ENCODE assay signal across 16 cellular contexts in the genomic region with DNA sequence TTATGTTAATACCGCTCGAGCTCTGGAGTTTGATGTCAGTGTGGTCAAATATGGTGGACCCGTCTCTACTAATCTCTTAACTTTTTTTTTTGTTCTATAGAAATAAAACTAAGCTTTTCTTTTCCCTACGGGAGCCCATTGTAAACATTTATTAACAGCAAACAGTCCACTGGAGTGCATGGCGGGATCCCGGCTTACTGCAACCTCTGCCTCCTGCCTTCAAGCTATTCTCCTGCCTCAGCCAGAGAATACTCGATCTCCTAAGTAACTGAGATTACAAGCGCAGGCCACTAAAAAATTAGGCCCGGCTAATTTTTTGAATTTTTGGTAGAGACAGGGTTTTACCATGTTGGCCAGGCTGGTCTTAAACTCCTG. TPM values are rescaled to one million over a fixed set of nuclear protein-coding genes. Genes with fewer than 3 reads are reported as not detected.
DNase-seq lines count a peak whose midpoint lies in the region; ATAC-seq and TF ChIP-seq lines count a peak whose summit lies in the region.
"Not testable (repeated sequence)": the region's sequence is repeated elsewhere in the genome, so short reads cannot be mapped to it uniquely, and the experiment has no call there.
"Had no signal": no experiment of that assay in that cellular context is flagged by ENCODE, and none has a peak within 500 bp of the region (broad histone marks: within the 10 kb centered on the region; RNA-seq: fewer than 3 reads in every experiment).

No MANE protein-coding gene starts in this region.

- not testable (repeated sequence) for H3K36me3 ChIP-seq in CD4-positive, alpha-beta memory T cell (ENCODE audit: insufficient read depth, low read length); endodermal cell (ENCODE audit: control insufficient read depth, insufficient read depth, low read length)

- not testable (repeated sequence) for H3K4me1 ChIP-seq in CD4-positive, alpha-beta memory T cell (ENCODE audit: insufficient read depth, low read length); endodermal cell (ENCODE audit: control insufficient read depth, insufficient read depth, low read length)

- H3K9me3 ChIP-seq in CD4-positive, alpha-beta memory T cell (ENCODE audit: control insufficient read depth in 1 of 2, low read length in 2 of 2); endodermal cell (ENCODE audit: control insufficient read depth, low read length): not testable (repeated sequence)

- peak overlapping the region; percentile 98 to 100 (median 99) for H3K27ac Mint-ChIP-seq in CD4-positive, alpha-beta memory T cell
- peak overlapping the region; percentile 97 for H3K27ac Mint-ChIP-seq in activated CD8-positive, alpha-beta T cell treated with anti-CD3 and anti-CD28 coated beads, Interleukin-2, amount 10 ng/mL, durations not matched to agents 7 days and 5 days
- H3K27ac Mint-ChIP-seq in activated naive CD8-positive, alpha-beta T cell = peak overlapping the region; percentile 100
- not testable (repeated sequence) for H3K27ac Mint-ChIP-seq in endodermal cell
- H3K27ac Mint-ChIP-seq in naive B cell = peak overlapping the region in 5 of 6 donors; percentile 99 to 100 (median 100)
- H3K27ac Mint-ChIP-seq in stimulated activated effector memory CD8-positive, alpha-beta T cell treated with anti-CD3 and anti-CD28 coated beads, Interleukin-12 subunit alpha, Interleukin-12 subunit beta, amount 100 ng/mL, for 72 hours = peak overlapping the region; percentile 100

- TF ChIP-seq CTCF in endodermal cell (conservative IDR thresholded peaks at IDR 0.05) = not testable (repeated sequence)

- H3K9me3 Mint-ChIP-seq in CD4-positive, alpha-beta memory T cell; activated CD8-positive, alpha-beta T cell treated with anti-CD3 and anti-CD28 coated beads, Interleukin-2, amount 10 ng/mL, durations not matched to agents 7 days and 5 days (ENCODE audit: insufficient read depth); activated naive CD8-positive, alpha-beta T cell (ENCODE audit: low read depth); endodermal cell; naive B cell; stimulated activated effector memory CD8-positive, alpha-beta T cell treated with anti-CD3 and anti-CD28 coated beads, Interleukin-12 subunit alpha, Interleukin-12 subunit beta, amount 100 ng/mL, for 72 hours: not testable (repeated sequence)

- peak overlapping the region; percentile 88 for H3K27ac ChIP-seq in CD4-positive, alpha-beta memory T cell (ENCODE audit: low read depth, low read length)
- not testable (repeated sequence) for H3K27ac ChIP-seq in endodermal cell (ENCODE audit: low read depth, low read length)

- H3K4me1 Mint-ChIP-seq in CD4-positive, alpha-beta memory T cell = peaks cover 11 to 45% (median 23%) of the 10 kb centered on the region in 4 donors
- peaks cover 32% of the 10 kb centered on the region for H3K4me1 Mint-ChIP-seq in activated CD8-positive, alpha-beta T cell treated with anti-CD3 and anti-CD28 coated beads, Interleukin-2, amount 10 ng/mL, durations not matched to agents 7 days and 5 days (ENCODE audit: low read depth)
- H3K4me1 Mint-ChIP-seq in activated naive CD8-positive, alpha-beta T cell (ENCODE audit: low read depth) = peaks cover 24% of the 10 kb centered on the region
- peaks cover 21% of the 10 kb centered on the region for H3K4me1 Mint-ChIP-seq in endodermal cell
- peaks cover 5 to 24% (median 16%) of the 10 kb centered on the region in 3 donors for H3K4me1 Mint-ChIP-seq in naive B cell
- peaks cover 27% of the 10 kb centered on the region for H3K4me1 Mint-ChIP-seq in stimulated activated effector memory CD8-positive, alpha-beta T cell treated with anti-CD3 and anti-CD28 coated beads, Interleukin-12 subunit alpha, Interleukin-12 subunit beta, amount 100 ng/mL, for 72 hours

- not testable (repeated sequence) for H3K9ac ChIP-seq in endodermal cell (ENCODE audit: extremely low read depth, low read length, poor library complexity, severe bottlenecking)

- POLR2A ChIA-PET in CD4-positive, alpha-beta memory T cell (lab: Charles Lee; ENCODE audit: partially characterized antibody) = not testable (repeated sequence)
- POLR2A ChIA-PET in activated CD8-positive, alpha-beta T cell treated with anti-CD3 and anti-CD28 coated beads, Interleukin-2, amount 10 ng/mL, durations not matched to agents 7 days and 5 days (lab: Charles Lee) = interaction anchor here (1.4 kb wide), 1 partner anchor 92 kb away, joined by 29 read pairs; no protein-coding TSS in a partner anchor

- H3K27me3 Mint-ChIP-seq in CD4-positive, alpha-beta memory T cell; activated CD8-positive, alpha-beta T cell treated with anti-CD3 and anti-CD28 coated beads, Interleukin-2, amount 10 ng/mL, durations not matched to agents 7 days and 5 days (ENCODE audit: low read depth); activated naive CD8-positive, alpha-beta T cell; endodermal cell (ENCODE audit: insufficient read depth); naive B cell: not testable (repeated sequence)

- H3K36me3 Mint-ChIP-seq in CD4-positive, alpha-beta memory T cell; activated naive CD8-positive, alpha-beta T cell; endodermal cell (ENCODE audit: low read depth); naive B cell: not testable (repeated sequence)
- H3K36me3 Mint-ChIP-seq in activated CD8-positive, alpha-beta T cell treated with anti-CD3 and anti-CD28 coated beads, Interleukin-2, amount 10 ng/mL, durations not matched to agents 7 days and 5 days (ENCODE audit: low read depth) = peaks cover 10% of the 10 kb centered on the region
- peaks cover 13% of the 10 kb centered on the region for H3K36me3 Mint-ChIP-seq in stimulated activated effector memory CD8-positive, alpha-beta T cell treated with anti-CD3 and anti-CD28 coated beads, Interleukin-12 subunit alpha, Interleukin-12 subunit beta, amount 100 ng/mL, for 72 hours

- no CpG with 5 or more reads among the region's 9 CpGs for WGBS in endodermal cell (ENCODE audit: insufficient coverage in 1 of 2, insufficient read length in 1 of 2), 2 experiments

- not testable (repeated sequence) for H3K27me3 ChIP-seq in CD4-positive, alpha-beta memory T cell (ENCODE audit: insufficient read depth, low read length); endodermal cell (ENCODE audit: control insufficient read depth, insufficient read depth, low read length, poor library complexity, severe bottlenecking)

- peak; percentile 6 for ATAC-seq in HG03521 (IDR thresholded peaks at IDR 0.05; ENCODE audit: unreplicated experiment)
- ATAC-seq in SK-N-SH treated with all-trans-retinoic acid at 6 μM for 48 hours = peak; percentile 36
- not testable (repeated sequence) for ATAC-seq in activated CD8-positive, alpha-beta T cell treated with anti-CD3 and anti-CD28 coated beads, Interleukin-2, amount 10 ng/mL, durations not matched to agents 7 days and 5 days; naive B cell (ENCODE audit: low read depth in 2 of 2); stimulated activated effector memory CD8-positive, alpha-beta T cell treated with anti-CD3 and anti-CD28 coated beads, Interleukin-12 subunit alpha, Interleukin-12 subunit beta, amount 100 ng/mL, for 72 hours

- CTCF ChIA-PET in CD4-positive, alpha-beta memory T cell (lab: Charles Lee; ENCODE audit: partially characterized antibody); activated CD8-positive, alpha-beta T cell treated with anti-CD3 and anti-CD28 coated beads, Interleukin-2, amount 10 ng/mL, durations not matched to agents 7 days and 5 days (lab: Charles Lee): not testable (repeated sequence)

- H3K4me3 Mint-ChIP-seq in CD4-positive, alpha-beta memory T cell = peak overlapping the region in 7 of 8 donors; percentile 93 to 95 (median 94)
- H3K4me3 Mint-ChIP-seq in activated CD8-positive, alpha-beta T cell treated with anti-CD3 and anti-CD28 coated beads, Interleukin-2, amount 10 ng/mL, durations not matched to agents 7 days and 5 days = peak overlapping the region; percentile 79
- H3K4me3 Mint-ChIP-seq in activated naive CD8-positive, alpha-beta T cell = peak overlapping the region; percentile 93
- H3K4me3 Mint-ChIP-seq in endodermal cell (peak overlapping the region; percentile 62), naive B cell (peak overlapping the region in 4 of 8 donors; percentile 75 to 96 (median 94))
- H3K4me3 Mint-ChIP-seq in stimulated activated effector memory CD8-positive, alpha-beta T cell treated with anti-CD3 and anti-CD28 coated beads, Interleukin-12 subunit alpha, Interleukin-12 subunit beta, amount 100 ng/mL, for 72 hours = peak overlapping the region; percentile 84

- intact Hi-C loops in CD4-positive, alpha-beta memory T cell (cut with micrococcal nuclease) = loop anchor here (10.0 kb wide), 1 partner anchor 88 kb away; no protein-coding TSS in a partner anchor

- DNase-seq in CD4-positive, alpha-beta memory T cell; activated CD8-positive, alpha-beta T cell treated with anti-CD3 and anti-CD28 coated beads, Interleukin-2, amount 10 ng/mL, durations not matched to agents 7 days and 5 days; endodermal cell; naive B cell; stimulated activated effector memory CD8-positive, alpha-beta T cell treated with anti-CD3 and anti-CD28 coated beads, Interleukin-12 subunit alpha, Interleukin-12 subunit beta, amount 100 ng/mL, for 72 hours (ENCODE audit: low spot score in 2 of 2): not testable (repeated sequence)

- H3K4me3 ChIP-seq in CD4-positive, alpha-beta memory T cell (ENCODE audit: low read length in 2 of 2); endodermal cell (ENCODE audit: low read length): not testable (repeated sequence)

RNA-seq across cellular contexts. Expression of a gene that starts 53.4 kb away (rescaled TPM):
- under 1 TPM; 0.73 to 0.80 TPM for total RNA-seq in CD4-positive, alpha-beta memory T cell
- polyA plus RNA-seq in CD4-positive, alpha-beta memory T cell = not detected
- not detected for total RNA-seq in activated CD8-positive, alpha-beta T cell treated with anti-CD3 and anti-CD28 coated beads, Interleukin-2, amount 10 ng/mL, durations not matched to agents 7 days and 5 days
- total RNA-seq in endodermal cell = not detected
- polyA plus RNA-seq in endodermal cell (2013, experiment 1 of 2) = not detected
- polyA plus RNA-seq in endodermal cell (2013, experiment 2 of 2) = not detected
- polyA plus RNA-seq in naive B cell (ENCODE audit: low read depth in 6 of 6) = not detected
- total RNA-seq: cerebellum; G401; gastroesophageal sphincter; mammary epithelial cell; NCI-H460; psoas muscle; sciatic nerve; T-helper 1 cell treated with Interleukin-12 subunit alpha and Interleukin-12 subunit beta and Interleukin-4 antibody, amounts not matched to agents 30 ng/mL and 1 ng/mL, for 36 hours had no signal
- polyA plus RNA-seq: mammary epithelial cell, psoas muscle had no signal
